ENCODE assay signal across 14 cellular contexts in the genomic region with DNA sequence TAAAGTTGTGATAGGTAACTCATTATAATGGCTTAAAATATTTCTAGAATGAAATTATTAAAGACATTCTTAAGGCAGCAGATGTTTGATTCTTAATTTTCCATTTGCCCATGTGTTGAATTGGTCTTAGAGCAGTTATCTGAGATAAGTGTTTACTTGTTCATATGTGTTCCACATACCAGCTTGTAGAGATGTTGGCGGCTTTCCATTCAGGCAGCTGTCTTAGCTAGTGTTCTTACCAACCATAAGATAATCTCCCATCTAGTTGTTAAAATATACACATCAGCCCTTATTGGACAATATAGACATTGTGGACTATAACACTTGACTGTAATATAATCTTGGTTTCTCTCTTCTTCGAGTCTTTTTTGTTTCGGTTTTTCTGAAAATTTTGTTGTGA.
"Had no signal": no experiment of that assay in that cellular context is flagged by ENCODE, and none has a peak within 500 bp of the region (broad histone marks: within the 10 kb centered on the region; RNA-seq: fewer than 3 reads in every experiment).

No MANE protein-coding gene starts in this region.

- ATAC-seq: left colon; naive thymus-derived CD8-positive, alpha-beta T cell; stimulated activated effector memory CD8-positive, alpha-beta T cell treated with anti-CD3 and anti-CD28 coated beads, Interleukin-12 subunit alpha, Interleukin-12 subunit beta, amount 100 ng/mL, for 72 hours had no signal

- DNase-seq: activated CD4-positive, alpha-beta memory T cell treated with anti-CD3 and anti-CD28 coated beads, Interleukin-2, amount 10 ng/mL, durations not matched to agents 7 days and 5 days; activated CD8-positive, alpha-beta memory T cell treated with anti-CD3 and anti-CD28 coated beads, Interleukin-2, amount 50 U/mL, for 4 hours; activated naive CD4-positive, alpha-beta T cell treated with Interleukin-2 at 50 U/mL for 16 hours; central memory CD4-positive, alpha-beta T cell; cortex of kidney; effector CD8-positive, alpha-beta T cell; hypothalamus; left colon; naive thymus-derived CD8-positive, alpha-beta T cell; retina; small intestine; thyroid gland; uterus had no signal
